Comparison of ENCODE assay signal across 18 cellular contexts in the genomic region with DNA sequence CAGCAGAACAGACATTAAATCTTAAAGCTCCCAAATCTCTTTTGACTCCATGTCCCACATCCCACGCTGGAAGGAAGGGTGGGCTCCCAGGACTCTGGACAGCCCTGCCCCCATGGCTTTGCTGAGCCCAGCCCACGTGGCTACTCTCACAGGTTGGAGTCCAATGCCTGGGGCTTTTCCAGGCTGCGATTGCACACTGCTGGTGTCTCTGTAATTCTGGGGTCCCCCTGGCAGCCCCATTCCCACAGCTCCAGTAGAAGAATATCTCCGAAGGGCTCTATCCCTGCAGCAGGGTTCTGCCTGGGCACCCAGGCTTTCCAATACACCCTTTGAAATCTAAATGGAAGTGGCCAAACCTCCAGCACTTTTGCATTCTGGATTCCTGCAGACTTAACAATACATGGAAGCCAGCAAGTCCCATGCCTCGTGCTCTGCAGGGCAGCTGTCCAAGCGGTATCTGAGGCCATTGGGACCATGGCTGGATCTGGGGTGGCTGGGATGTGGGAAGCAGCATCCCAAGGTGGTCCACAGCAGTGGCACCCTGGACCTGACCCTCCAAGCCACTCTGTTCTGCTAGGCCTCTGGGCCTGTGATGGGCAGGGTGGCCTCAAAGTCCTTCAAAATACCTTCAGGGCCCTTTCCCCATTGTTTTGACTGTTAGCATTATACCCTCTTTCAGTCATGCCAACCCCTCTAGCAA. TPM values are rescaled to one million over a fixed set of nuclear protein-coding genes. Genes with fewer than 3 reads are reported as not detected.
DNase-seq lines count a peak whose midpoint lies in the region; ATAC-seq and TF ChIP-seq lines count a peak whose summit lies in the region.
"Had no signal": no experiment of that assay in that cellular context is flagged by ENCODE, and none has a peak within 500 bp of the region (broad histone marks: within the 10 kb centered on the region; RNA-seq: fewer than 3 reads in every experiment).

No MANE protein-coding gene starts in this region.

- H4K20me1 ChIP-seq in BLaER1 treated with 17β-estradiol and CSF1 and Interleukin-3, amounts not matched to agents 10 nM and 100 nM = 0 out of 22 replicates have a peak, but pooled peaks cover 0 to under 1% (median 0%) of the 10 kb centered on the region in 11 experiments

- 82% methylated on average over 4 of the region's 6 CpGs for WGBS in esophagus muscularis mucosa

- intact Hi-C loops in activated CD4-positive, alpha-beta memory T cell treated with anti-CD3 and anti-CD28 coated beads for 36 hours (cut with micrococcal nuclease) = no loop called here
- intact Hi-C loops in esophagus muscularis mucosa (cut with DNase I) = no loop called here

- CTCF ChIA-PET in activated CD4-positive, alpha-beta memory T cell treated with anti-CD3 and anti-CD28 coated beads, Interleukin-2, amount 10 ng/mL, durations not matched to agents 7 days and 5 days (lab: Charles Lee) = no interaction called here
- CTCF ChIA-PET in activated CD4-positive, alpha-beta memory T cell treated with anti-CD3 and anti-CD28 coated beads for 36 hours (lab: Charles Lee) = no interaction called here

- peak overlapping the region in 1 of 11 experiments; percentile 24; a peak in 1 of 22 replicates for H3K27ac ChIP-seq in BLaER1 treated with 17β-estradiol and CSF1 and Interleukin-3, amounts not matched to agents 10 nM and 100 nM
- H3K27ac ChIP-seq in esophagus muscularis mucosa (replicated peaks in 1 of 4) = no peak overlapping the region
- H3K27ac ChIP-seq: C4-2B had no signal

- H3K4me2 ChIP-seq in BLaER1 treated with 17β-estradiol and CSF1 and Interleukin-3, amounts not matched to agents 10 nM and 100 nM = peak overlapping the region in 6 of 11 experiments; percentile 9 to 50 (median 30); a peak in 6 of 22 replicates

- peaks cover 39% of the 10 kb centered on the region for H3K27me3 Mint-ChIP-seq in activated CD4-positive, alpha-beta memory T cell treated with anti-CD3 and anti-CD28 coated beads, Interleukin-2, amount 10 ng/mL, durations not matched to agents 7 days and 5 days
- H3K27me3 Mint-ChIP-seq in activated CD4-positive, alpha-beta memory T cell treated with anti-CD3 and anti-CD28 coated beads for 36 hours = peaks cover 25% of the 10 kb centered on the region
- H3K27me3 Mint-ChIP-seq in osteocyte (ENCODE audit: unreplicated experiment) = peaks cover 63% of the 10 kb centered on the region

- peaks cover 9 to 23% (median 15%) of the 10 kb centered on the region in 11 experiments; a peak in 19 of 22 replicates for H3K9me3 ChIP-seq in BLaER1 treated with 17β-estradiol and CSF1 and Interleukin-3, amounts not matched to agents 10 nM and 100 nM (replicated peaks in 1 of 11)
- H3K9me3 ChIP-seq in esophagus muscularis mucosa = peaks cover 0 to 13% (median 3%) of the 10 kb centered on the region in 4 donors
- H3K9me3 ChIP-seq: HAP-1 had no signal

- POLR2A ChIA-PET in activated CD4-positive, alpha-beta memory T cell treated with anti-CD3 and anti-CD28 coated beads, Interleukin-2, amount 10 ng/mL, durations not matched to agents 7 days and 5 days (lab: Charles Lee) = no interaction called here
- POLR2A ChIA-PET in activated CD4-positive, alpha-beta memory T cell treated with anti-CD3 and anti-CD28 coated beads for 36 hours (lab: Charles Lee) = no interaction called here

- peak; percentile 11 for DNase-seq in activated CD4-positive, alpha-beta memory T cell treated with anti-CD3 and anti-CD28 coated beads, Interleukin-2, amount 10 ng/mL, durations not matched to agents 7 days and 5 days
- DNase-seq in activated CD4-positive, alpha-beta memory T cell treated with anti-CD3 and anti-CD28 coated beads for 36 hours = no peak
- DNase-seq in esophagus muscularis mucosa (ENCODE audit: extremely low spot score) (peak; percentile 57), osteocyte (ENCODE audit: extremely low spot score, unreplicated experiment) (peak; percentile 76)
- DNase-seq: ACHN, DMS153, DMS79 treated with DMSO at 0.1 percent for 48 hours, EL, GOT3 had no signal

- TF ChIP-seq EP300 in esophagus muscularis mucosa (IDR thresholded peaks at IDR 0.05) = no peak

- H3K27me3 ChIP-seq in BLaER1 treated with 17β-estradiol and CSF1 and Interleukin-3, amounts not matched to agents 10 nM and 100 nM = no peaks in the 10 kb centered on the region
- H3K27me3 ChIP-seq in esophagus muscularis mucosa = peaks cover 0 to 53% (median 0%) of the 10 kb centered on the region in 4 donors

- H3K4me3 ChIP-seq in BLaER1 treated with 17β-estradiol and CSF1 and Interleukin-3, amounts not matched to agents 10 nM and 100 nM = no peak overlapping the region
- no peak overlapping the region for H3K4me3 ChIP-seq in esophagus muscularis mucosa
- H3K4me3 ChIP-seq: HAP-1 had no signal

- H3K4me1 ChIP-seq in BLaER1 treated with 17β-estradiol and CSF1 and Interleukin-3, amounts not matched to agents 10 nM and 100 nM = peaks cover 0 to 32% (median 5%) of the 10 kb centered on the region in 10 experiments; a peak in 7 of 20 replicates
- no peaks in the 10 kb centered on the region for H3K4me1 ChIP-seq in esophagus muscularis mucosa
- H3K4me1 ChIP-seq: HAP-1 had no signal

- H3K36me3 ChIP-seq in BLaER1 treated with 17β-estradiol and CSF1 and Interleukin-3, amounts not matched to agents 10 nM and 100 nM = no peaks in the 10 kb centered on the region
- H3K36me3 ChIP-seq in esophagus muscularis mucosa = no peaks in the 10 kb centered on the region
- H3K36me3 ChIP-seq: HAP-1 had no signal

- no peak for TF ChIP-seq CTCF in esophagus muscularis mucosa (IDR thresholded peaks at IDR 0.05)
- no peak for TF ChIP-seq CTCF in osteocyte (IDR thresholded peaks at IDR 0.05)

- no peaks in the 10 kb centered on the region for H3K36me3 Mint-ChIP-seq in activated CD4-positive, alpha-beta memory T cell treated with anti-CD3 and anti-CD28 coated beads, Interleukin-2, amount 10 ng/mL, durations not matched to agents 7 days and 5 days (ENCODE audit: low read depth)
- H3K36me3 Mint-ChIP-seq in activated CD4-positive, alpha-beta memory T cell treated with anti-CD3 and anti-CD28 coated beads for 36 hours = no peaks in the 10 kb centered on the region
- peaks cover 3% of the 10 kb centered on the region for H3K36me3 Mint-ChIP-seq in osteocyte (ENCODE audit: unreplicated experiment)

- peaks cover 8% of the 10 kb centered on the region for H3K9me3 Mint-ChIP-seq in activated CD4-positive, alpha-beta memory T cell treated with anti-CD3 and anti-CD28 coated beads, Interleukin-2, amount 10 ng/mL, durations not matched to agents 7 days and 5 days
- H3K9me3 Mint-ChIP-seq in activated CD4-positive, alpha-beta memory T cell treated with anti-CD3 and anti-CD28 coated beads for 36 hours = peaks cover 13% of the 10 kb centered on the region
- peaks cover 8% of the 10 kb centered on the region for H3K9me3 Mint-ChIP-seq in osteocyte (ENCODE audit: unreplicated experiment)

- no peak overlapping the region for H3K4me3 Mint-ChIP-seq in activated CD4-positive, alpha-beta memory T cell treated with anti-CD3 and anti-CD28 coated beads, Interleukin-2, amount 10 ng/mL, durations not matched to agents 7 days and 5 days
- no peak overlapping the region for H3K4me3 Mint-ChIP-seq in activated CD4-positive, alpha-beta memory T cell treated with anti-CD3 and anti-CD28 coated beads for 36 hours
- no peak overlapping the region for H3K4me3 Mint-ChIP-seq in osteocyte (ENCODE audit: unreplicated experiment)
- H3K4me3 Mint-ChIP-seq: CD4-positive, alpha-beta memory T cell had no signal

- H3K9ac ChIP-seq in BLaER1 treated with 17β-estradiol and CSF1 and Interleukin-3, amounts not matched to agents 10 nM and 100 nM = no peak overlapping the region

- peaks cover 4% of the 10 kb centered on the region for H3K4me1 Mint-ChIP-seq in activated CD4-positive, alpha-beta memory T cell treated with anti-CD3 and anti-CD28 coated beads, Interleukin-2, amount 10 ng/mL, durations not matched to agents 7 days and 5 days
- H3K4me1 Mint-ChIP-seq in activated CD4-positive, alpha-beta memory T cell treated with anti-CD3 and anti-CD28 coated beads for 36 hours (ENCODE audit: low read depth) = no peaks in the 10 kb centered on the region
- peaks cover 6% of the 10 kb centered on the region for H3K4me1 Mint-ChIP-seq in osteocyte (ENCODE audit: unreplicated experiment)
- H3K4me1 Mint-ChIP-seq: CD4-positive, alpha-beta memory T cell had no signal

- no peak for TF ChIP-seq POLR2A in esophagus muscularis mucosa (IDR thresholded peaks at IDR 0.05; ENCODE audit: low read depth)

- no peak overlapping the region for H3K27ac Mint-ChIP-seq in activated CD4-positive, alpha-beta memory T cell treated with anti-CD3 and anti-CD28 coated beads, Interleukin-2, amount 10 ng/mL, durations not matched to agents 7 days and 5 days
- H3K27ac Mint-ChIP-seq in activated CD4-positive, alpha-beta memory T cell treated with anti-CD3 and anti-CD28 coated beads for 36 hours = no peak overlapping the region
- H3K27ac Mint-ChIP-seq in osteocyte (ENCODE audit: unreplicated experiment) = no peak overlapping the region
- H3K27ac Mint-ChIP-seq: CD4-positive, alpha-beta memory T cell had no signal

- ATAC-seq in activated CD4-positive, CD25-positive, alpha-beta regulatory T cell treated with anti-CD3 and anti-CD28 coated beads, Interleukin-2, amount 50 U/mL, for 24 hours = no peak
- no peak for ATAC-seq in GM19324 (IDR thresholded peaks at IDR 0.05; ENCODE audit: low FRiP score, unreplicated experiment)
- no peak for ATAC-seq in GM19397 (IDR thresholded peaks at IDR 0.05; ENCODE audit: unreplicated experiment)

RNA-seq across cellular contexts. Expression of a gene that starts 47.9 kb away (rescaled TPM):
- not detected for total RNA-seq in activated CD4-positive, alpha-beta memory T cell treated with anti-CD3 and anti-CD28 coated beads, Interleukin-2, amount 10 ng/mL, durations not matched to agents 7 days and 5 days
- total RNA-seq in activated CD4-positive, alpha-beta memory T cell treated with anti-CD3 and anti-CD28 coated beads for 36 hours = not detected
- total RNA-seq in esophagus muscularis mucosa (1 to 10 TPM in 1 of 4 donors, not detected in 3; 1.3 TPM), osteocyte (0.75 and 0.89 TPM in 2 replicates)
- total RNA-seq: CD4-positive, alpha-beta memory T cell; HT1080 had no signal

RNA-seq across cellular contexts. Expression of a gene that starts 50.9 kb away (rescaled TPM):
- under 1 TPM; 0.35 to 0.68 TPM for total RNA-seq in activated CD4-positive, alpha-beta memory T cell treated with anti-CD3 and anti-CD28 coated beads, Interleukin-2, amount 10 ng/mL, durations not matched to agents 7 days and 5 days
- 1 to 10 TPM; 1.5 to 2.0 TPM for total RNA-seq in activated CD4-positive, alpha-beta memory T cell treated with anti-CD3 and anti-CD28 coated beads for 36 hours
- under 1 TPM in 3 of 4 donors, not detected in 1; 0.32 to 0.83 (median 0.42) TPM for total RNA-seq in esophagus muscularis mucosa
- total RNA-seq in osteocyte = not detected in 2 replicates
- total RNA-seq: A172, HT1080 had no signal

RNA-seq across cellular contexts. Expression of a gene that starts 58.5 kb away (rescaled TPM):
- total RNA-seq in activated CD4-positive, alpha-beta memory T cell treated with anti-CD3 and anti-CD28 coated beads, Interleukin-2, amount 10 ng/mL, durations not matched to agents 7 days and 5 days = not detected
- total RNA-seq in activated CD4-positive, alpha-beta memory T cell treated with anti-CD3 and anti-CD28 coated beads for 36 hours = not detected
- total RNA-seq in esophagus muscularis mucosa = not detected
- not detected in 2 replicates for total RNA-seq in osteocyte
- total RNA-seq: A172; CD4-positive, alpha-beta memory T cell; HT1080 had no signal
